In the genomic region with DNA sequence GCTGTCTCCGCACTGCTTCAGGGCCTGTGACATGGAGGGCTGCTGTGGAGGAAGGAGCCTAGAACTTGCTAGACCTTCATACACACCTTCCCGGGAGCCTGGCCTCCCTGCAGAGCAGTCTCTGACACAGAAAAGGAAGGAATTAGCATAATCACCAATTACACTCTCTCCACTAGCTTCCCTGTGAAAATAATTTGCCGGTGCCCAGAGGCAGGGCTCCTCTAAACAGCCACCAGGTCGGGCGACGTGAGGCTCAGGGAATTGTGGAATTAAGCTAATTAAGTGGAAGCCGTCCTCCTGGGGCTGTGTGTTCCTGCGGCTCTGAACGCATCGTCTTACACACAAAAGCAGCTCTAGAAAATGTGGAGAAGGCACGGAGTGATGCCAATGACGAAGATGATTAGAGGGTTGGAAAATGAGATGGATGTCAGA, we compare ENCODE assay signal across 14 cellular contexts.
DNase-seq lines count a peak whose midpoint lies in the region; ATAC-seq, FAIRE-seq and TF ChIP-seq lines count a peak whose summit lies in the region.
"Had no signal": no experiment of that assay in that cellular context is flagged by ENCODE, and none has a peak within 500 bp of the region (broad histone marks: within the 10 kb centered on the region; RNA-seq: fewer than 3 reads in every experiment).

No MANE protein-coding gene starts in this region.

- peak overlapping the region; percentile 15 for H3K18ac ChIP-seq in neuronal stem cell (ENCODE audit: low read length)

- H3K4me3 ChIP-seq in neuronal stem cell (ENCODE audit: low read length in 2 of 2) (no peak overlapping the region), MM.1S (ENCODE audit: low read length) (no peak overlapping the region)

- H3K79me2 ChIP-seq in MM.1S (ENCODE audit: low read length): no peaks in the 10 kb centered on the region

- no peak overlapping the region for H4K91ac ChIP-seq in neuronal stem cell (ENCODE audit: low read depth, low read length, poor library complexity)

- no peak overlapping the region for H2BK12ac ChIP-seq in neuronal stem cell (ENCODE audit: low read length)

- H3K9me2 ChIP-seq in MM.1S (replicated peaks; ENCODE audit: insufficient read depth, low read length): no peaks in the 10 kb centered on the region

- H3K4me1 ChIP-seq in neuronal stem cell (ENCODE audit: control insufficient read depth in 2 of 2, insufficient read depth in 1 of 2, low read depth in 1 of 2, low read length in 2 of 2) (peaks cover 11 to 13% of the 10 kb centered on the region in 2 donors), MM.1S (ENCODE audit: low read length) (no peaks in the 10 kb centered on the region)

- H3K4me2 ChIP-seq in neuronal stem cell (ENCODE audit: insufficient read depth, low read length, poor library complexity, severe bottlenecking): peak overlapping the region; percentile 43
- no peak overlapping the region for H3K4me2 ChIP-seq in MM.1S (ENCODE audit: low read depth, low read length)

- no peak for TF ChIP-seq CTCF in D721Med (IDR thresholded peaks at IDR 0.05; ENCODE audit: insufficient read depth, missing control alignments)
- TF ChIP-seq CTCF in MM.1S (IDR thresholded peaks at IDR 0.05; ENCODE audit: low read length): no peak

- H3K23ac ChIP-seq in neuronal stem cell (ENCODE audit: low read depth, low read length, poor library complexity): no peak overlapping the region

- H3K36me3 ChIP-seq in neuronal stem cell (replicated peaks in 1 of 2; ENCODE audit: control insufficient read depth in 2 of 2, insufficient read depth in 2 of 2, low read length in 2 of 2): no peaks in the 10 kb centered on the region
- no peaks in the 10 kb centered on the region for H3K36me3 ChIP-seq in MM.1S (replicated peaks; ENCODE audit: insufficient read depth, low read length)

- H3K4ac ChIP-seq in neuronal stem cell (ENCODE audit: low read length): no peak overlapping the region

- no peak overlapping the region for H3K9ac ChIP-seq in neuronal stem cell (ENCODE audit: low read depth, low read length, poor library complexity)
- no peak overlapping the region for H3K9ac ChIP-seq in MM.1S (ENCODE audit: low read length)

- no peaks in the 10 kb centered on the region for H3K79me1 ChIP-seq in neuronal stem cell (ENCODE audit: low read depth, low read length)

- no peaks in the 10 kb centered on the region for H4K20me1 ChIP-seq in MM.1S (ENCODE audit: insufficient read depth, low read length)

- H3K27ac ChIP-seq in neuronal stem cell (replicated peaks; ENCODE audit: low read length) (no peak overlapping the region), MM.1S (ENCODE audit: low read length) (no peak overlapping the region)

- H3K27me3 ChIP-seq in neuronal stem cell (ENCODE audit: control insufficient read depth in 3 of 3, insufficient read depth in 3 of 3, low read depth in 1 of 3, low read length in 3 of 3) (peaks cover 3 to 29% (median 24%) of the 10 kb centered on the region in 3 experiments), MM.1S (replicated peaks; ENCODE audit: insufficient read depth, low read length) (no peaks in the 10 kb centered on the region; the same call in 1 of the 2 replicates)

- H2BK15ac ChIP-seq in neuronal stem cell (ENCODE audit: low read length): peak overlapping the region; percentile 98

- no peak overlapping the region for H4K8ac ChIP-seq in neuronal stem cell (ENCODE audit: low read depth, low read length)

- H2BK120ac ChIP-seq in neuronal stem cell (ENCODE audit: low read depth, low read length): no peak overlapping the region

- H3F3A ChIP-seq in MM.1S (ENCODE audit: insufficient read depth, low read length): no peaks in the 10 kb centered on the region

- no peak overlapping the region for H2BK5ac ChIP-seq in neuronal stem cell (ENCODE audit: low read length)

- H2AFZ ChIP-seq in neuronal stem cell (ENCODE audit: low read length): no peak overlapping the region
- no peak overlapping the region for H2AFZ ChIP-seq in MM.1S (ENCODE audit: low read length)

- DNase-seq in D721Med (ENCODE audit: insufficient read length, low spot score) (peak; percentile 81), NCI-H146 treated with DMSO at 0.1 percent for 48 hours (lab: John Stamatoyannopoulos, UW; ENCODE audit: unreplicated experiment) (peak; percentile 45), cerebellum (ENCODE audit: low spot score) (peak; percentile 13), neuronal stem cell (ENCODE audit: low spot score) (peak; percentile 43), SHP77 (lab: John Stamatoyannopoulos, UW) (no peak), NOMO-1 treated with DMSO at 0.1 percent for 48 hours (lab: John Stamatoyannopoulos, UW; ENCODE audit: unreplicated experiment) (no peak), MM.1S (no peak)
- DNase-seq: activated CD8-positive, alpha-beta memory T cell treated with anti-CD3 and anti-CD28 coated beads, Interleukin-2, amount 10 ng/mL, durations not matched to agents 7 days and 5 days; activated naive CD4-positive, alpha-beta T cell treated with anti-CD3 and anti-CD28 coated beads, Interleukin-2, amount 10 ng/mL, durations not matched to agents 7 days and 5 days; cerebellar nuclear complex; NCI-H446 treated with DMSO at 0.1 percent for 48 hours; stimulated activated CD4-positive, alpha-beta T cell treated with anti-CD3 and anti-CD28 coated beads, Interleukin-4, amount 100 ng/mL, for 24 hours; stimulated activated naive CD4-positive, alpha-beta T cell treated with Interleukin-2 at 50 U/mL for 16 hours had no signal

- ATAC-seq in HG02884 (IDR thresholded peaks at IDR 0.05; ENCODE audit: unreplicated experiment): no peak

- peak; percentile 96 for FAIRE-seq in D721Med (lab: Jason Lieb, UNC)

- H3K14ac ChIP-seq in neuronal stem cell (ENCODE audit: low read length): no peak overlapping the region

- peak overlapping the region; percentile 46 for H2AK5ac ChIP-seq in neuronal stem cell (ENCODE audit: low read depth, low read length)

- H3K9me3 ChIP-seq in neuronal stem cell (replicated peaks in 1 of 2; ENCODE audit: control insufficient read depth in 2 of 2, insufficient read depth in 1 of 2, low read depth in 1 of 2, low read length in 2 of 2) (peaks cover 0 to 3% of the 10 kb centered on the region in 2 donors), MM.1S (replicated peaks; ENCODE audit: insufficient read depth, low read length) (no peaks in the 10 kb centered on the region)

- WGBS in neuronal stem cell (ENCODE audit: extremely low coverage in 2 of 2, insufficient read length in 2 of 2, insufficient replicate concordance in 1 of 2), 2 donors: no CpG with 5 or more reads among the region's 12 CpGs

Comparison
In these comparisons a context has a peak if more than half of its experiments do, and no peak if none do; other contexts are left out.
1. DNase-seq: peak in D721Med (single experiment), NCI-H146 treated with DMSO at 0.1 percent for 48 hours (single experiment), cerebellum (single experiment) and neuronal stem cell (single experiment); none in SHP77 (0 of 2), NOMO-1 treated with DMSO at 0.1 percent for 48 hours (single experiment) and MM.1S (single experiment).